In genomic region chr2:60745761-60746160, GRCh38 we compare ENCODE assay signal across 13 cellular contexts. TPM values are rescaled to one million over a fixed set of nuclear protein-coding genes. Genes with fewer than 3 reads are reported as not detected.
DNase-seq lines count a peak whose midpoint lies in the region; ATAC-seq, FAIRE-seq and TF ChIP-seq lines count a peak whose summit lies in the region.
"Had no signal": no experiment of that assay in that cellular context is flagged by ENCODE, and none has a peak within 500 bp of the region (broad histone marks: within the 10 kb centered on the region; RNA-seq: fewer than 3 reads in every experiment).

No MANE protein-coding gene starts in this region.

- FAIRE-seq in K562 (lab: Jason Lieb, UNC) = peak; percentile 15

- CTCF ChIA-PET in activated CD8-positive, alpha-beta memory T cell treated with anti-CD3 and anti-CD28 coated beads, Interleukin-2, amount 10 ng/mL, durations not matched to agents 7 days and 5 days (lab: Charles Lee) = interaction anchor here (0.7 to 2.0 kb wide), 3 partner anchors 10 to 253 kb away, joined by 3 to 6 read pairs (median 5); partner anchors contain the start of gene PAPOLG
- CTCF ChIA-PET in K562 (lab: Yijun Ruan, JAX; ENCODE audit: low intra/inter-chr PET ratio) = no interaction called here
- CTCF ChIA-PET in CD4-positive, alpha-beta memory T cell (lab: Charles Lee; ENCODE audit: partially characterized antibody) = interaction anchor here (1.0 kb wide), 1 partner anchor 38 kb away, joined by 3 read pairs; no protein-coding TSS in a partner anchor

- no peak overlapping the region for H3K4me2 ChIP-seq in K562 (ENCODE audit: insufficient read depth, low read length)

- peaks cover 12 to 18% of the 10 kb centered on the region in 2 experiments for H3K27me3 ChIP-seq in K562 (ENCODE audit: control insufficient read depth in 2 of 2, insufficient read depth in 2 of 2, low read length in 2 of 2)
- H3K27me3 ChIP-seq in CD4-positive, alpha-beta memory T cell (ENCODE audit: insufficient read depth, low read length) = no peaks in the 10 kb centered on the region
- H3K27me3 ChIP-seq: uterus had no signal

- POLR2A ChIA-PET in K562 (lab: Yijun Ruan, JAX) = interaction anchor here (0.5 to 1.2 kb wide), 2 partner anchors 10 to 37 kb away, joined by 3 to 5 read pairs; partner anchors contain the start of gene PAPOLG
- POLR2A ChIA-PET in CD4-positive, alpha-beta memory T cell (lab: Charles Lee; ENCODE audit: partially characterized antibody) = interaction anchor here (0.6 kb wide), 1 partner anchor 10 kb away, joined by 4 read pairs; no protein-coding TSS in a partner anchor

- no peak overlapping the region for H3K4me3 ChIP-seq in K562
- H3K4me3 ChIP-seq in CD4-positive, alpha-beta memory T cell (ENCODE audit: low read length in 2 of 2) = no peak overlapping the region
- H3K4me3 ChIP-seq: coronary artery, esophagus squamous epithelium, uterus had no signal

- no TSS peak for BruUV-seq in K562 (replicated peaks; lab: Mats Ljungman, UMichigan)

- no peaks in the 10 kb centered on the region for H3K36me3 Mint-ChIP-seq in activated CD8-positive, alpha-beta memory T cell treated with anti-CD3 and anti-CD28 coated beads, Interleukin-2, amount 10 ng/mL, durations not matched to agents 7 days and 5 days
- no peaks in the 10 kb centered on the region for H3K36me3 Mint-ChIP-seq in stimulated activated effector memory CD8-positive, alpha-beta T cell treated with anti-CD3 and anti-CD28 coated beads, Interleukin-12 subunit alpha, Interleukin-12 subunit beta, amount 100 ng/mL, for 72 hours
- H3K36me3 Mint-ChIP-seq in CD4-positive, alpha-beta memory T cell = no peaks in the 10 kb centered on the region

- no peaks in the 10 kb centered on the region for H3K9me3 Mint-ChIP-seq in activated CD8-positive, alpha-beta memory T cell treated with anti-CD3 and anti-CD28 coated beads, Interleukin-2, amount 10 ng/mL, durations not matched to agents 7 days and 5 days (ENCODE audit: low read depth)
- H3K9me3 Mint-ChIP-seq in stimulated activated effector memory CD8-positive, alpha-beta T cell treated with anti-CD3 and anti-CD28 coated beads, Interleukin-12 subunit alpha, Interleukin-12 subunit beta, amount 100 ng/mL, for 72 hours = no peaks in the 10 kb centered on the region
- no peaks in the 10 kb centered on the region for H3K9me3 Mint-ChIP-seq in CD4-positive, alpha-beta memory T cell

- no peaks in the 10 kb centered on the region for H3K9me3 ChIP-seq in K562 (replicated peaks; ENCODE audit: control insufficient read depth, insufficient read depth, low read depth, low read length)
- H3K9me3 ChIP-seq in CD4-positive, alpha-beta memory T cell (ENCODE audit: control insufficient read depth in 1 of 2, low read length in 2 of 2) = no peaks in the 10 kb centered on the region
- H3K9me3 ChIP-seq: esophagus squamous epithelium, uterus had no signal

- TF ChIP-seq POLR2A in K562 (conservative IDR thresholded peaks at IDR 0.05) = no peak

- H4K20me1 ChIP-seq in K562 (replicated peaks; ENCODE audit: control insufficient read depth, insufficient read depth, low read length) = no peaks in the 10 kb centered on the region; the same call in 1 of the 2 replicates

- peaks cover 17% of the 10 kb centered on the region for H3K4me1 Mint-ChIP-seq in activated CD8-positive, alpha-beta memory T cell treated with anti-CD3 and anti-CD28 coated beads, Interleukin-2, amount 10 ng/mL, durations not matched to agents 7 days and 5 days
- H3K4me1 Mint-ChIP-seq in stimulated activated effector memory CD8-positive, alpha-beta T cell treated with anti-CD3 and anti-CD28 coated beads, Interleukin-12 subunit alpha, Interleukin-12 subunit beta, amount 100 ng/mL, for 72 hours = peaks cover 14% of the 10 kb centered on the region
- H3K4me1 Mint-ChIP-seq in CD4-positive, alpha-beta memory T cell = peaks cover 7 to 23% (median 13%) of the 10 kb centered on the region in 4 donors

- peak; percentile 81 for ATAC-seq in activated CD8-positive, alpha-beta memory T cell treated with anti-CD3 and anti-CD28 coated beads, Interleukin-2, amount 10 ng/mL, durations not matched to agents 7 days and 5 days
- no peak; the same call in 2 of the 3 replicates for ATAC-seq in K562
- peak; percentile 79 for ATAC-seq in stimulated activated effector memory CD8-positive, alpha-beta T cell treated with anti-CD3 and anti-CD28 coated beads, Interleukin-12 subunit alpha, Interleukin-12 subunit beta, amount 100 ng/mL, for 72 hours
- ATAC-seq in HG02759 (IDR thresholded peaks at IDR 0.05; ENCODE audit: unreplicated experiment) = no peak

- DNase-seq in activated CD8-positive, alpha-beta memory T cell treated with anti-CD3 and anti-CD28 coated beads, Interleukin-2, amount 10 ng/mL, durations not matched to agents 7 days and 5 days = peak; percentile 68
- no peak for DNase-seq in activated CD8-positive, alpha-beta memory T cell treated with anti-CD3 and anti-CD28 coated beads, Interleukin-2, amount 50 U/mL, for 4 hours
- DNase-seq in LHCN-M2 (ENCODE audit: low read depth) (peak; percentile 68), K562 (ENCODE audit: extremely low read depth in 1 of 4, low spot score in 3 of 4) (no peak), H4 (ENCODE audit: low spot score) (no peak)
- DNase-seq in stimulated activated effector memory CD8-positive, alpha-beta T cell treated with anti-CD3 and anti-CD28 coated beads, Interleukin-12 subunit alpha, Interleukin-12 subunit beta, amount 100 ng/mL, for 72 hours (ENCODE audit: low spot score in 2 of 2) = no peak
- no peak for DNase-seq in CD4-positive, alpha-beta memory T cell
- DNase-seq: esophagus squamous epithelium, hippocampal formation, SW 1271, uterus had no signal

- H2AFZ ChIP-seq in K562 (ENCODE audit: low read depth, low read length) = 0 out of 2 replicates have a peak overlapping the region, but pooled peaks have one; percentile 36

- no peaks in the 10 kb centered on the region for H3K79me2 ChIP-seq in K562 (ENCODE audit: control insufficient read depth, insufficient read depth, low read length)

- in situ Hi-C loops in K562 (cut with MboI) = no loop called here

- peak overlapping the region; percentile 50 for H3K27ac Mint-ChIP-seq in activated CD8-positive, alpha-beta memory T cell treated with anti-CD3 and anti-CD28 coated beads, Interleukin-2, amount 10 ng/mL, durations not matched to agents 7 days and 5 days
- H3K27ac Mint-ChIP-seq in stimulated activated effector memory CD8-positive, alpha-beta T cell treated with anti-CD3 and anti-CD28 coated beads, Interleukin-12 subunit alpha, Interleukin-12 subunit beta, amount 100 ng/mL, for 72 hours = peak overlapping the region; percentile 61
- no peak overlapping the region for H3K27ac Mint-ChIP-seq in CD4-positive, alpha-beta memory T cell

- no peak for TF ChIP-seq CTCF in K562 (IDR thresholded peaks at IDR 0.05 in 2 of 3, conservative IDR thresholded peaks at IDR 0.05 in 1 of 3; ENCODE audit: insufficient read depth in 2 of 3, low read depth in 1 of 3, low read length in 3 of 3)

- peak overlapping the region in 1 of 2 experiments; percentile 12; a peak in 1 of 4 replicates for H3K9ac ChIP-seq in K562 (ENCODE audit: insufficient read depth in 1 of 2, low read depth in 2 of 2, low read length in 2 of 2)

- 16% methylated on average over 7 of the region's 7 CpGs for WGBS in K562 (ENCODE audit: insufficient coverage, low coverage, missing lambda C conversion rate)

- H3K4me1 ChIP-seq in K562 (replicated peaks in 1 of 2; ENCODE audit: control insufficient read depth in 2 of 2, insufficient read depth in 2 of 2, low read length in 2 of 2) = no peaks in the 10 kb centered on the region; a peak in 1 of 5 replicates
- peaks cover 12% of the 10 kb centered on the region for H3K4me1 ChIP-seq in CD4-positive, alpha-beta memory T cell (ENCODE audit: insufficient read depth, low read length)
- H3K4me1 ChIP-seq: esophagus squamous epithelium, uterus had no signal

- TF ChIP-seq RAD21 in K562 (CRISPR knock-in tag; conservative IDR thresholded peaks at IDR 0.05 in 1 of 2, IDR thresholded peaks at IDR 0.05 in 1 of 2) = no peak

- H3K9me1 ChIP-seq in K562 (ENCODE audit: control insufficient read depth, insufficient read depth, low read length) = no peaks in the 10 kb centered on the region

- H3K27ac ChIP-seq in K562 (ENCODE audit: extremely low read depth, low read depth, low read length) = no peak overlapping the region
- no peak overlapping the region for H3K27ac ChIP-seq in CD4-positive, alpha-beta memory T cell (ENCODE audit: low read depth, low read length)
- H3K27ac ChIP-seq: coronary artery, esophagus squamous epithelium, uterus had no signal

- no peak for TF ChIP-seq EP300 in K562 (IDR thresholded peaks at IDR 0.05; ENCODE audit: low read length)

- peak overlapping the region; percentile 21 for H3K4me3 Mint-ChIP-seq in activated CD8-positive, alpha-beta memory T cell treated with anti-CD3 and anti-CD28 coated beads, Interleukin-2, amount 10 ng/mL, durations not matched to agents 7 days and 5 days
- no peak overlapping the region for H3K4me3 Mint-ChIP-seq in stimulated activated effector memory CD8-positive, alpha-beta T cell treated with anti-CD3 and anti-CD28 coated beads, Interleukin-12 subunit alpha, Interleukin-12 subunit beta, amount 100 ng/mL, for 72 hours
- peak overlapping the region in 2 of 8 donors; percentile 25 to 43 for H3K4me3 Mint-ChIP-seq in CD4-positive, alpha-beta memory T cell

- H3K36me3 ChIP-seq in K562 (ENCODE audit: control insufficient read depth, insufficient read depth, low read length) = no peaks in the 10 kb centered on the region
- no peaks in the 10 kb centered on the region for H3K36me3 ChIP-seq in CD4-positive, alpha-beta memory T cell (ENCODE audit: insufficient read depth, low read length)
- H3K36me3 ChIP-seq: esophagus squamous epithelium, uterus had no signal

- H3K27me3 Mint-ChIP-seq in activated CD8-positive, alpha-beta memory T cell treated with anti-CD3 and anti-CD28 coated beads, Interleukin-2, amount 10 ng/mL, durations not matched to agents 7 days and 5 days = peaks cover 3% of the 10 kb centered on the region
- H3K27me3 Mint-ChIP-seq in CD4-positive, alpha-beta memory T cell = peaks cover 0 to 7% of the 10 kb centered on the region in 2 donors

- intact Hi-C loops in K562 (cut with micrococcal nuclease) = no loop called here
- intact Hi-C loops in CD4-positive, alpha-beta memory T cell (cut with micrococcal nuclease) = no loop called here

RNA-seq across cellular contexts. Expression of gene PAPOLG, which starts 10.3 kb away (rescaled TPM):
- total RNA-seq in activated CD8-positive, alpha-beta memory T cell treated with anti-CD3 and anti-CD28 coated beads, Interleukin-2, amount 10 ng/mL, durations not matched to agents 7 days and 5 days = 10 to 100 TPM; 14.7 to 19.7 TPM
- total RNA-seq in LHCN-M2 (2014; rRNA removed) (9.9 and 12.5 TPM in 2 replicates), K562 (2014; rRNA removed) (8.0 and 9.9 TPM in 2 replicates), K562 (2014; rRNA removed; fragmentation: Illumina TruSeq; extraction: Trizol) (16.3 and 17.8 TPM in 2 replicates), K562 (2015; rRNA removed; fragmentation: Illumina TruSeq; extraction: Trizol) (13.8 and 15.0 TPM in 2 replicates), K562 (2021) (10.0 and 11.1 TPM in 2 replicates)
- polyA plus RNA-seq in LHCN-M2 (2012) = 2.5 TPM
- 15.0 and 40.0 TPM in 2 replicates for total RNA-seq in K562 (2011; cell fraction: chromatin; rRNA removed; ENCODE audit: low replicate concordance)
- total RNA-seq in K562 (2011; cell fraction: nucleolus; rRNA removed) = 7.8 and 10.0 TPM in 2 replicates
- total RNA-seq in K562 (2011; cell fraction: nucleoplasm; rRNA removed) = 15.8 and 22.9 TPM in 2 replicates
- polyA plus RNA-seq in K562 (2011; rRNA removed) (14.3 and 15.2 TPM in 2 replicates), K562 (2014; fragmentation: Illumina TruSeq; extraction: Trizol) (9.7 and 11.7 TPM in 2 replicates), K562 (2014; fragmentation: Nextera tagmentation; extraction: Ambion mirVana) (1 to 10 TPM; 3.9 to 8.9 TPM), K562 (2014; rRNA removed) (4.8 and 8.4 TPM in 2 replicates)
- 4.6 and 5.1 TPM in 2 replicates for polyA plus RNA-seq in K562 (2011; cell fraction: cytosol; rRNA removed)
- 10.4 and 13.0 TPM in 2 replicates for polyA plus RNA-seq in K562 (2011; cell fraction: nucleus; rRNA removed)
- 6.1 and 6.8 TPM in 2 replicates for polyA plus RNA-seq in K562 (2012)
- polyA minus RNA-seq in K562 (2011; rRNA and poly(A)+ RNA removed) = 37.0 and 38.7 TPM in 2 replicates
- polyA minus RNA-seq in K562 (2011; cell fraction: cytosol; rRNA and poly(A)+ RNA removed) = 12.1 and 21.5 TPM in 2 replicates
- polyA minus RNA-seq in K562 (2011; cell fraction: nucleus; rRNA and poly(A)+ RNA removed) = 8.6 and 13.9 TPM in 2 replicates
- total RNA-seq in H4 (2014; rRNA removed; shearing (Covaris generic)) = 9.6 and 11.8 TPM in 2 replicates
- total RNA-seq in CD4-positive, alpha-beta memory T cell = 10 to 100 TPM; 40.1 to 40.3 TPM
- 10 to 100 TPM in 1 of 2 donors, 1 to 10 TPM in 1; 9.4 to 17.6 TPM for polyA plus RNA-seq in CD4-positive, alpha-beta memory T cell

Comparison
In these comparisons a context has a peak if more than half of its experiments do, and no peak if none do; other contexts are left out.
1. DNase-seq: peak in activated CD8-positive, alpha-beta memory T cell treated with anti-CD3 and anti-CD28 coated beads, Interleukin-2, amount 10 ng/mL, durations not matched to agents 7 days and 5 days (single experiment) and LHCN-M2 (single experiment); none in activated CD8-positive, alpha-beta memory T cell treated with anti-CD3 and anti-CD28 coated beads, Interleukin-2, amount 50 U/mL, for 4 hours (single experiment), K562 (0 of 4), stimulated activated effector memory CD8-positive, alpha-beta T cell treated with anti-CD3 and anti-CD28 coated beads, Interleukin-12 subunit alpha, Interleukin-12 subunit beta, amount 100 ng/mL, for 72 hours (0 of 2), H4 (single experiment) and CD4-positive, alpha-beta memory T cell (0 of 5).
2. ATAC-seq: peak in activated CD8-positive, alpha-beta memory T cell treated with anti-CD3 and anti-CD28 coated beads, Interleukin-2, amount 10 ng/mL, durations not matched to agents 7 days and 5 days (single experiment) and stimulated activated effector memory CD8-positive, alpha-beta T cell treated with anti-CD3 and anti-CD28 coated beads, Interleukin-12 subunit alpha, Interleukin-12 subunit beta, amount 100 ng/mL, for 72 hours (single experiment); none in K562 (single experiment) and HG02759 (single experiment).
3. H3K27ac Mint-ChIP-seq: peak in activated CD8-positive, alpha-beta memory T cell treated with anti-CD3 and anti-CD28 coated beads, Interleukin-2, amount 10 ng/mL, durations not matched to agents 7 days and 5 days (single experiment) and stimulated activated effector memory CD8-positive, alpha-beta T cell treated with anti-CD3 and anti-CD28 coated beads, Interleukin-12 subunit alpha, Interleukin-12 subunit beta, amount 100 ng/mL, for 72 hours (single experiment); none in CD4-positive, alpha-beta memory T cell (0 of 7).